21 cellular contexts compared by ENCODE assay signal in the genomic region with DNA sequence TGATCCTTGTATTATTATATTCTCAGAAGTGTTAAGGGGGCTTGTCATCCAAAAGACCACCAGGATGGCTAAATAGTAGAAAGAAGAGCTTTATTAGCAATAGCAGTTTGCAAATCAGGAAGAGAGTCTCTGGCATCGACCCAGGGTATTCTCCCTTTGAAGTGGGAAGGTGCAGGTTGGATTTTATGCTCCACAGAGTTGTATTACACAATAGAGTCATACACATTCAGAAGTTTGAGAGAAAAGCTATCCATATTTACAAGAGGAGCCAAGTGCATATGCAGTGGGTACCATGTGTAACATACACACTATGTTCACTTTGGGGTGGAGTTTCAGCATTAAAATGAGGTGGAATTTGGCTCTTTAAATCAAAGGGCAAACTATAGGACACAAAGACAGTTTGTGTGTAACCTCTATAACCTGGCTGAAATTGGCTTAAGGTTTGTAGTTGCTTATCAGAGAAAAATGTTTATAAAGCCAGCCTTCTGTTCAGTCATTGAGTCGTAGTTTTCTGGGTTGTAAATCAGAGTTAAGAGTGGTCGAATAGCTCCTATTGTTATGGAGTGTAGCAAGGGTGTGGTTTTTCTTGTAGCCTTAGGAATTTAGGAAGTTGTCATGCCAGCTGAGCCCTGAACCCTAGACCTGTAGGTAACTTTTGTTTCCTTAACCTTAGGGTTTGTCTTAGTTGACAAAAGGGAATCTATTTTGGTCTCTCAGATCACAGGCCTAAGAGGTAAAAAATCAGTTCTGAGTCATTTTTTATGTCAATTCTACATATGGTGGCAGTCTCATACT.
A peak's percentile ranks its signal among the peaks of the same experiment; 100 is the strongest.
DNase-seq lines count a peak whose midpoint lies in the region; ATAC-seq and TF ChIP-seq lines count a peak whose summit lies in the region.
"Had no signal": no experiment of that assay in that cellular context is flagged by ENCODE, and none has a peak within 500 bp of the region (broad histone marks: within the 10 kb centered on the region; RNA-seq: fewer than 3 reads in every experiment).

No MANE protein-coding gene starts in this region.

- no peaks in the 10 kb centered on the region for H3K4me1 Mint-ChIP-seq in neural crest cell
- H3K4me1 Mint-ChIP-seq: brain, IgD-negative memory B cell had no signal

- ATAC-seq in HG02623 (IDR thresholded peaks at IDR 0.05; ENCODE audit: unreplicated experiment) (no peak), GM21526 (IDR thresholded peaks at IDR 0.05; ENCODE audit: low FRiP score, unreplicated experiment) (no peak)
- ATAC-seq: natural killer cell treated with Interleukin-12 subunit alpha and Interleukin-12 subunit beta and Interleukin-15 and Interleukin-18, amount 100 ng/mL, for 72 hours had no signal

- H3K27me3 Mint-ChIP-seq in neural crest cell (ENCODE audit: low read depth): no peaks in the 10 kb centered on the region

- no peak overlapping the region for H3K4me3 Mint-ChIP-seq in neural crest cell
- H3K4me3 Mint-ChIP-seq: brain; IgD-negative memory B cell; natural killer cell treated with Interleukin-12 subunit alpha and Interleukin-12 subunit beta and Interleukin-15 and Interleukin-18, amount 100 ng/mL, for 72 hours had no signal

- no peaks in the 10 kb centered on the region for H3K9me3 Mint-ChIP-seq in neural crest cell
- H3K9me3 Mint-ChIP-seq: activated T-helper 2 cell treated with anti-CD3 and anti-CD28 coated beads, Interferon-gamma antibody, Interleukin-2, Interleukin-4, amounts not matched to agents 10 μg/mL and 5 μg/mL and 100 μg/mL, durations not matched to agents 14 hours and 24 hours and 36 hours; brain; IgD-negative memory B cell; natural killer cell treated with Interleukin-12 subunit alpha and Interleukin-12 subunit beta and Interleukin-15 and Interleukin-18, amount 100 ng/mL, for 72 hours had no signal

- H3K27ac Mint-ChIP-seq in neural crest cell (ENCODE audit: unreplicated experiment): peak overlapping the region; percentile 39
- H3K27ac Mint-ChIP-seq: activated T-helper 2 cell treated with anti-CD3 and anti-CD28 coated beads, Interferon-gamma antibody, Interleukin-2, Interleukin-4, amounts not matched to agents 10 μg/mL and 5 μg/mL and 100 μg/mL, durations not matched to agents 14 hours and 24 hours and 36 hours; brain; IgD-negative memory B cell; natural killer cell treated with Interleukin-12 subunit alpha and Interleukin-12 subunit beta and Interleukin-15 and Interleukin-18, amount 100 ng/mL, for 72 hours had no signal

- H3K36me3 Mint-ChIP-seq in neural crest cell (ENCODE audit: low read depth): no peaks in the 10 kb centered on the region
- H3K36me3 Mint-ChIP-seq: brain; IgD-negative memory B cell; natural killer cell treated with Interleukin-12 subunit alpha and Interleukin-12 subunit beta and Interleukin-15 and Interleukin-18, amount 100 ng/mL, for 72 hours had no signal

- TF ChIP-seq CTCF in neural crest cell (conservative IDR thresholded peaks at IDR 0.05): no peak

- DNase-seq in HT1080 (ENCODE audit: low read depth) (peak; percentile 47), SW480 (ENCODE audit: low spot score) (peak; percentile 36), iPS DF 4.7 (ENCODE audit: extremely low read depth, low spot score) (peak; percentile 44), neural crest cell (ENCODE audit: low read depth, low spot score) (no peak), NCI-H2029 treated with DMSO at 0.1 percent for 48 hours (lab: John Stamatoyannopoulos, UW) (no peak)
- DNase-seq: activated CD4-positive, alpha-beta T cell treated with anti-CD3 and anti-CD28 coated beads for 48 hours; AML-193; DMS79 treated with DMSO at 0.1 percent for 48 hours; foreskin melanocyte; NCI-H2107; NCI-H524; sigmoid colon; stimulated activated naive CD4-positive, alpha-beta T cell treated with Interleukin-2 at 50 U/mL for 16 hours; SW 1271; tibial artery had no signal

Comparison
In these comparisons a context has a peak if more than half of its experiments do, and no peak if none do; other contexts are left out.
1. DNase-seq: peak in HT1080 (single experiment), SW480 (single experiment) and iPS DF 4.7 (single experiment); none in neural crest cell (single experiment) and NCI-H2029 treated with DMSO at 0.1 percent for 48 hours (single experiment).